Comparison of ENCODE assay signal across 29 cellular contexts in the genomic region with DNA sequence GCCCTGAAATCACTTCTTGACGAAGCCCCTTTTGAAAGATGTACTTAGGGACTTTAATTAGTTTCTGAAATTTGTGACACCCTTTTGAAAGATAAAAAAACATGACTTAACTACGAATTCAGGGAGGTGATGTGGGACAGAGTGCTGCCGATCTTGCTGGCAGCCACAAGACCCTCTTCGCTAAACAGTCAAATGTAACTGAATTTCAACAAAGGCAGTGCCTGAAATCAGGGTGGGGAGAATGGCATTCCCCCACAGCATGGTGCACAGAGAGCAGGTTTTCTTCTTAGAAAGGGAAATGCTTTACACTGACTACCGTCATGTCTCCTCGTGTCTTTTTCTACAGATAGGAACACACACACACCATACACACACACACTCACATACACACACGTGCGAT.
"Had no signal": no experiment of that assay in that cellular context is flagged by ENCODE, and none has a peak within 500 bp of the region (broad histone marks: within the 10 kb centered on the region; RNA-seq: fewer than 3 reads in every experiment).

No MANE protein-coding gene starts in this region.

- DNase-seq: dermis blood vessel endothelial cell; effector memory CD4-positive, alpha-beta T cell; erythroblast; esophagus squamous epithelium; kidney; mucosa of descending colon; naive B cell; nucleus accumbens; stimulated activated CD4-positive, alpha-beta T cell treated with anti-CD3 and anti-CD28 coated beads, Interleukin-12 subunit alpha, Interleukin-12 subunit beta, amount 100 ng/mL, for 4 hours; stimulated activated CD4-positive, alpha-beta T cell treated with anti-CD3 and anti-CD28 coated beads, Interleukin-1b, Interleukin-23, amount 100 ng/mL, for 48 hours; stimulated activated CD4-positive, alpha-beta T cell treated with anti-CD3 and anti-CD28 coated beads, Interleukin-4, amount 100 ng/mL, for 1 hour; stimulated activated CD8-positive, alpha-beta memory T cell treated with anti-CD3 and anti-CD28 coated beads, Interleukin-4, amount 100 ng/mL, for 48 hours; stimulated activated naive CD4-positive, alpha-beta T cell; stimulated activated naive CD8-positive, alpha-beta T cell treated with anti-CD3 and anti-CD28 coated beads, Interleukin-15, amount 100 ng/mL, for 72 hours; transverse colon; upper lobe of right lung; uterus had no signal

- H3K4me3 ChIP-seq: coronary artery, esophagus squamous epithelium, lung, mucosa of descending colon, prostate gland, right atrium auricular region, smooth muscle cell, suprapubic skin, transverse colon, upper lobe of right lung, uterus had no signal

- H3K36me3 Mint-ChIP-seq: memory B cell; mesothelial cell of epicardium; naive B cell; natural killer cell treated with Interleukin-12 subunit alpha and Interleukin-12 subunit beta and Interleukin-15 and Interleukin-18, amount 100 ng/mL, for 72 hours had no signal

- H3K4me1 ChIP-seq: esophagus squamous epithelium, prostate gland, right atrium auricular region, suprapubic skin, transverse colon, upper lobe of right lung, uterus had no signal

- H3K9me3 Mint-ChIP-seq: mesothelial cell of epicardium had no signal

- H3K4me3 Mint-ChIP-seq: memory B cell; mesothelial cell of epicardium; naive B cell; natural killer cell treated with Interleukin-12 subunit alpha and Interleukin-12 subunit beta and Interleukin-15 and Interleukin-18, amount 100 ng/mL, for 72 hours; neural crest cell; stimulated activated naive CD8-positive, alpha-beta T cell treated with anti-CD3 and anti-CD28 coated beads, Interleukin-15, amount 100 ng/mL, for 72 hours had no signal

- H3K27ac Mint-ChIP-seq: memory B cell; mesothelial cell of epicardium; naive B cell; natural killer cell treated with Interleukin-12 subunit alpha and Interleukin-12 subunit beta and Interleukin-15 and Interleukin-18, amount 100 ng/mL, for 72 hours; stimulated activated naive CD8-positive, alpha-beta T cell treated with anti-CD3 and anti-CD28 coated beads, Interleukin-15, amount 100 ng/mL, for 72 hours had no signal

- ATAC-seq: left lobe of liver; mucosa of descending colon; natural killer cell treated with Interleukin-12 subunit alpha and Interleukin-12 subunit beta and Interleukin-15 and Interleukin-18, amount 100 ng/mL, for 72 hours; sciatic nerve; stimulated activated naive CD8-positive, alpha-beta T cell treated with anti-CD3 and anti-CD28 coated beads, Interleukin-15, amount 100 ng/mL, for 72 hours; upper lobe of right lung had no signal

- H3K9me3 ChIP-seq: esophagus squamous epithelium, mucosa of descending colon, prostate gland, right atrium auricular region, suprapubic skin, transverse colon, upper lobe of right lung, uterus had no signal

- H3K4me1 Mint-ChIP-seq: memory B cell; mesothelial cell of epicardium; naive B cell; stimulated activated naive CD8-positive, alpha-beta T cell treated with anti-CD3 and anti-CD28 coated beads, Interleukin-15, amount 100 ng/mL, for 72 hours had no signal

- H3K36me3 ChIP-seq: esophagus squamous epithelium, prostate gland, right atrium auricular region, suprapubic skin, transverse colon, upper lobe of right lung, uterus had no signal

- H3K27me3 Mint-ChIP-seq: memory B cell; naive B cell; natural killer cell treated with Interleukin-12 subunit alpha and Interleukin-12 subunit beta and Interleukin-15 and Interleukin-18, amount 100 ng/mL, for 72 hours; stimulated activated naive CD8-positive, alpha-beta T cell treated with anti-CD3 and anti-CD28 coated beads, Interleukin-15, amount 100 ng/mL, for 72 hours had no signal

- H3K27ac ChIP-seq: coronary artery, esophagus squamous epithelium, prostate gland, right atrium auricular region, suprapubic skin, transverse colon, upper lobe of right lung, uterus had no signal

- H3K4me2 ChIP-seq: smooth muscle cell had no signal

- H3K27me3 ChIP-seq: esophagus squamous epithelium, right atrium auricular region, suprapubic skin, transverse colon, upper lobe of right lung, uterus had no signal
